ENCODE assay signal across 20 cellular contexts in genomic region chr3:117252208-117252607, GRCh38.
A peak's percentile ranks its signal among the peaks of the same experiment; 100 is the strongest.
DNase-seq lines count a peak whose midpoint lies in the region; ATAC-seq, FAIRE-seq and TF ChIP-seq lines count a peak whose summit lies in the region.
"Had no signal": no experiment of that assay in that cellular context is flagged by ENCODE, and none has a peak within 500 bp of the region (broad histone marks: within the 10 kb centered on the region; RNA-seq: fewer than 3 reads in every experiment).

No MANE protein-coding gene starts in this region.

- H3K4me3 ChIP-seq in ACC112 (ENCODE audit: low read depth, low read length), result no peak overlapping the region
- H3K4me3 ChIP-seq in astrocyte (ENCODE audit: insufficient read depth, low read depth, low read length), result no peak overlapping the region
- no peak overlapping the region for H3K4me3 ChIP-seq in hepatocyte
- H3K4me3 ChIP-seq: upper lobe of left lung had no signal

- TF ChIP-seq CTCF in astrocyte (IDR thresholded peaks at IDR 0.05; ENCODE audit: insufficient read depth, low read depth, low read length) (no peak), hepatocyte (IDR thresholded peaks at IDR 0.05; ENCODE audit: poor library complexity) (no peak)

- peak overlapping the region; percentile 33; the same call in 1 of the 2 replicates for H3K27ac ChIP-seq in ACC112 (ENCODE audit: low read depth, low read length)
- no peak overlapping the region for H3K27ac ChIP-seq in astrocyte (ENCODE audit: low read depth, low read length)
- peak overlapping the region; percentile 14 for H3K27ac ChIP-seq in hepatocyte
- H3K27ac ChIP-seq: upper lobe of left lung had no signal

- H3K36me3 ChIP-seq in ACC112 (ENCODE audit: insufficient read depth, low read length), result no peaks in the 10 kb centered on the region
- no peaks in the 10 kb centered on the region for H3K36me3 ChIP-seq in astrocyte (ENCODE audit: insufficient read depth, low read length)
- no peaks in the 10 kb centered on the region for H3K36me3 ChIP-seq in hepatocyte (replicated peaks; ENCODE audit: insufficient read depth, low read depth)
- H3K36me3 ChIP-seq: upper lobe of left lung had no signal

- H3K9me3 Mint-ChIP-seq in astrocyte (ENCODE audit: unreplicated experiment), result no peaks in the 10 kb centered on the region
- H3K9me3 Mint-ChIP-seq: dendritic cell treated with granulocyte-macrophage colony-stimulating factor and Interleukin-4, amounts not matched to agents 40 ng/mL and 50 ng/mL, for 4 days; memory B cell had no signal

- ATAC-seq in HG03565 (IDR thresholded peaks at IDR 0.05; ENCODE audit: unreplicated experiment) (peak; percentile 47), HG02642 (IDR thresholded peaks at IDR 0.05; ENCODE audit: poor library complexity, unreplicated experiment) (no peak), SK-N-SH treated with all-trans-retinoic acid at 6 μM for 48 hours (no peak)
- ATAC-seq: activated CD4-positive, alpha-beta T cell treated with anti-CD3 and anti-CD28 coated beads for 36 hours; sciatic nerve; stimulated activated effector memory CD8-positive, alpha-beta T cell treated with anti-CD3 and anti-CD28 coated beads, Interleukin-12 subunit alpha, Interleukin-12 subunit beta, amount 100 ng/mL, for 72 hours had no signal

- H3K4me2 ChIP-seq in astrocyte (ENCODE audit: low read length) (no peak overlapping the region), hepatocyte (no peak overlapping the region)

- H3K79me2 ChIP-seq in ACC112 (ENCODE audit: control insufficient read depth, insufficient read depth, low read length, unreplicated experiment) (no peaks in the 10 kb centered on the region), astrocyte (ENCODE audit: insufficient read depth, low read length) (no peaks in the 10 kb centered on the region), hepatocyte (no peaks in the 10 kb centered on the region)

- no peak overlapping the region for H3K9ac ChIP-seq in astrocyte (ENCODE audit: low read length)

- 42% methylated on average over 2 of the region's 2 CpGs for WGBS in hepatocyte (ENCODE audit: low lambda C conversion rate, missing lambda C conversion rate)

- DNase-seq in astrocyte (ENCODE audit: low read depth), result peak; percentile 26
- DNase-seq in hepatocyte (ENCODE audit: low spot score), result peak; percentile 10
- no peak for DNase-seq in stimulated activated CD4-positive, alpha-beta T cell treated with anti-CD3 and anti-CD28 coated beads, Interleukin-15, amount 100 ng/mL, for 24 hours
- DNase-seq in NCI-H2081 (lab: John Stamatoyannopoulos, UW), result no peak
- DNase-seq: ACHN; activated CD4-positive, alpha-beta T cell treated with anti-CD3 and anti-CD28 coated beads for 36 hours; activated T-cell treated with anti-CD3 and anti-CD28 coated beads, Interleukin-2, amount 50 U/mL, for 24 hours; amygdala; Kasumi-1; NCI-H187; upper lobe of left lung had no signal

- H2AFZ ChIP-seq in ACC112 (ENCODE audit: low read length, unreplicated experiment) (no peak overlapping the region), astrocyte (ENCODE audit: low read depth, low read length) (no peak overlapping the region), hepatocyte (no peak overlapping the region)

- no peak overlapping the region for H3K4me3 Mint-ChIP-seq in astrocyte (ENCODE audit: unreplicated experiment)
- H3K4me3 Mint-ChIP-seq: activated CD4-positive, alpha-beta T cell treated with anti-CD3 and anti-CD28 coated beads for 36 hours; activated T-cell treated with anti-CD3 and anti-CD28 coated beads, Interleukin-2, amount 50 U/mL, for 24 hours; dendritic cell treated with granulocyte-macrophage colony-stimulating factor and Interleukin-4, amounts not matched to agents 40 ng/mL and 50 ng/mL, for 4 days; memory B cell; stimulated activated effector memory CD8-positive, alpha-beta T cell treated with anti-CD3 and anti-CD28 coated beads, Interleukin-12 subunit alpha, Interleukin-12 subunit beta, amount 100 ng/mL, for 72 hours; T-helper 2 cell treated with Interferon-gamma antibody and Interleukin-4, amounts not matched to agents 5 μg/mL and 100 μg/mL, for 36 hours had no signal

- peaks cover 2% of the 10 kb centered on the region for H3K4me1 Mint-ChIP-seq in astrocyte (ENCODE audit: low read depth, unreplicated experiment)
- H3K4me1 Mint-ChIP-seq: activated CD4-positive, alpha-beta T cell treated with anti-CD3 and anti-CD28 coated beads for 36 hours; memory B cell; stimulated activated effector memory CD8-positive, alpha-beta T cell treated with anti-CD3 and anti-CD28 coated beads, Interleukin-12 subunit alpha, Interleukin-12 subunit beta, amount 100 ng/mL, for 72 hours had no signal

- H3K36me3 Mint-ChIP-seq in astrocyte (ENCODE audit: low read depth, unreplicated experiment), result no peaks in the 10 kb centered on the region
- H3K36me3 Mint-ChIP-seq: memory B cell; stimulated activated effector memory CD8-positive, alpha-beta T cell treated with anti-CD3 and anti-CD28 coated beads, Interleukin-12 subunit alpha, Interleukin-12 subunit beta, amount 100 ng/mL, for 72 hours had no signal

- H3K9me2 ChIP-seq in hepatocyte (replicated peaks; ENCODE audit: insufficient read depth), result no peaks in the 10 kb centered on the region

- H3K27ac Mint-ChIP-seq in astrocyte (ENCODE audit: unreplicated experiment), result no peak overlapping the region
- H3K27ac Mint-ChIP-seq: activated CD4-positive, alpha-beta T cell treated with anti-CD3 and anti-CD28 coated beads for 36 hours; activated T-cell treated with anti-CD3 and anti-CD28 coated beads, Interleukin-2, amount 50 U/mL, for 24 hours; dendritic cell treated with granulocyte-macrophage colony-stimulating factor and Interleukin-4, amounts not matched to agents 40 ng/mL and 50 ng/mL, for 4 days; memory B cell; stimulated activated effector memory CD8-positive, alpha-beta T cell treated with anti-CD3 and anti-CD28 coated beads, Interleukin-12 subunit alpha, Interleukin-12 subunit beta, amount 100 ng/mL, for 72 hours; T-helper 2 cell treated with Interferon-gamma antibody and Interleukin-4, amounts not matched to agents 5 μg/mL and 100 μg/mL, for 36 hours had no signal

- H3K27me3 Mint-ChIP-seq in astrocyte (ENCODE audit: low read depth, unreplicated experiment), result no peaks in the 10 kb centered on the region
- H3K27me3 Mint-ChIP-seq: activated CD4-positive, alpha-beta T cell treated with anti-CD3 and anti-CD28 coated beads for 36 hours; activated T-cell treated with anti-CD3 and anti-CD28 coated beads, Interleukin-2, amount 50 U/mL, for 24 hours; dendritic cell treated with granulocyte-macrophage colony-stimulating factor and Interleukin-4, amounts not matched to agents 40 ng/mL and 50 ng/mL, for 4 days; memory B cell had no signal

- no peaks in the 10 kb centered on the region for H4K20me1 ChIP-seq in astrocyte (ENCODE audit: insufficient read depth, low read length)
- H4K20me1 ChIP-seq in hepatocyte (ENCODE audit: insufficient read depth, poor library complexity, severe bottlenecking), result no peaks in the 10 kb centered on the region

- H3K4me1 ChIP-seq in ACC112 (ENCODE audit: control insufficient read depth, insufficient read depth, low read length, unreplicated experiment) (peaks cover 11% of the 10 kb centered on the region), astrocyte (ENCODE audit: insufficient read depth, low read length) (no peaks in the 10 kb centered on the region), hepatocyte (ENCODE audit: insufficient read depth) (no peaks in the 10 kb centered on the region)
- H3K4me1 ChIP-seq: upper lobe of left lung had no signal

- no peaks in the 10 kb centered on the region for H3K27me3 ChIP-seq in ACC112 (ENCODE audit: insufficient read depth, low read length)
- no peaks in the 10 kb centered on the region for H3K27me3 ChIP-seq in astrocyte (ENCODE audit: insufficient read depth, low read length)
- H3K27me3 ChIP-seq in hepatocyte, result no peaks in the 10 kb centered on the region
- H3K27me3 ChIP-seq: upper lobe of left lung had no signal

- H3K9me3 ChIP-seq in astrocyte (ENCODE audit: insufficient read depth, low read depth, low read length) (no peaks in the 10 kb centered on the region), hepatocyte (ENCODE audit: low read depth) (no peaks in the 10 kb centered on the region)
- H3K9me3 ChIP-seq: upper lobe of left lung had no signal

- no peak for FAIRE-seq in astrocyte (lab: Jason Lieb, UNC)

TF ChIP-seq in SK-N-SH treated with all-trans-retinoic acid at 6 μM for 48 hours, 23 proteins besides CTCF, POLR2A, EP300 and RAD21 (continues in another document):
- no peak for TF ChIP-seq ZNF565 (CRISPR knock-in tag; conservative IDR thresholded peaks at IDR 0.05; ENCODE audit: low read depth)
- TF ChIP-seq GLIS3 (CRISPR knock-in tag; IDR thresholded peaks at IDR 0.05), result no peak
- TF ChIP-seq CREB5 (CRISPR knock-in tag; IDR thresholded peaks at IDR 0.05; ENCODE audit: low read depth), result no peak
- no peak for TF ChIP-seq ZFP3 (CRISPR knock-in tag; IDR thresholded peaks at IDR 0.05)
- TF ChIP-seq ZNF70 (CRISPR knock-in tag; IDR thresholded peaks at IDR 0.05), result no peak
- no peak for TF ChIP-seq TOX (CRISPR knock-in tag; IDR thresholded peaks at IDR 0.05; ENCODE audit: borderline replicate concordance)
- no peak for TF ChIP-seq OSR1 (CRISPR knock-in tag; IDR thresholded peaks at IDR 0.05)
- TF ChIP-seq ISL1 (CRISPR knock-in tag; IDR thresholded peaks at IDR 0.05), result no peak
- no peak for TF ChIP-seq CSRNP3 (CRISPR knock-in tag; IDR thresholded peaks at IDR 0.05)

Comparison
In these comparisons a context has a peak if more than half of its experiments do, and no peak if none do; other contexts are left out.
1. DNase-seq: peak in astrocyte (single experiment) and hepatocyte (single experiment); none in stimulated activated CD4-positive, alpha-beta T cell treated with anti-CD3 and anti-CD28 coated beads, Interleukin-15, amount 100 ng/mL, for 24 hours (single experiment) and NCI-H2081 (0 of 2).